Comparison of ENCODE assay signal across 8 cellular contexts in genomic region chr1:153922076-153922837, GRCh38. TPM values are rescaled to one million over a fixed set of nuclear protein-coding genes. Genes with fewer than 3 reads are reported as not detected.
DNase-seq lines count a peak whose midpoint lies in the region; ATAC-seq, FAIRE-seq and TF ChIP-seq lines count a peak whose summit lies in the region.

No MANE protein-coding gene starts in this region.

- no peak for FAIRE-seq in RCC 7860 (lab: Jason Lieb, UNC)

- no peaks in the 10 kb centered on the region for H3K9me3 ChIP-seq in DOHH2 (ENCODE audit: control insufficient read depth, insufficient read depth, low read length)
- H3K9me3 ChIP-seq in adrenal gland (replicated peaks in 1 of 3), result no peaks in the 10 kb centered on the region

- peaks cover 32% of the 10 kb centered on the region for H4K20me1 ChIP-seq in DOHH2 (ENCODE audit: control insufficient read depth, insufficient read depth, low read depth, low read length)

- whole genome bisulfite sequencing in adrenal gland, 4 donors, result 0 to 2% (median 1%) methylated on average over 29 to 56 of the region's 68 CpGs

- peak; percentile 35 for TF ChIP-seq CTCF in DOHH2 (IDR thresholded peaks at IDR 0.05; ENCODE audit: low read depth, low read length, poor library complexity, severe bottlenecking)
- peak in 1 of 6 experiments; percentile 10 for TF ChIP-seq CTCF in adrenal gland (IDR thresholded peaks at IDR 0.05)

- peak overlapping the region; percentile 93 for H3K4me3 ChIP-seq in DOHH2 (ENCODE audit: low read length)
- H3K4me3 ChIP-seq in adrenal gland, result peak overlapping the region in 3 of 4 donors; percentile 42 to 93 (median 69)

- intact Hi-C loops in adrenal gland (cut with DNase I), result loop anchor here in 1 of 2 donors (5.0 kb wide), 1 partner anchor 100 kb away; no protein-coding TSS in a partner anchor

- peak overlapping the region; percentile 94 for H3K4me2 ChIP-seq in DOHH2 (ENCODE audit: low read length)

- ATAC-seq in GM19324 (IDR thresholded peaks at IDR 0.05; ENCODE audit: low FRiP score, unreplicated experiment) (peak; percentile 37), HG03378 (IDR thresholded peaks at IDR 0.05; ENCODE audit: unreplicated experiment) (peak; percentile 3)

- peaks cover 65% of the 10 kb centered on the region for H3K79me2 ChIP-seq in DOHH2 (ENCODE audit: control insufficient read depth, low read length)

- peaks cover 14% of the 10 kb centered on the region for H3F3A ChIP-seq in DOHH2 (ENCODE audit: control insufficient read depth, insufficient read depth)

- H3K36me3 ChIP-seq in DOHH2 (ENCODE audit: control insufficient read depth, low read length) (peaks cover 47% of the 10 kb centered on the region), adrenal gland (replicated peaks in 1 of 2) (no peaks in the 10 kb centered on the region)

- H3K9me2 ChIP-seq in DOHH2 (replicated peaks; ENCODE audit: control insufficient read depth, low read length), result no peaks in the 10 kb centered on the region

- H3K27me3 ChIP-seq in DOHH2 (ENCODE audit: control insufficient read depth, low read length) (no peaks in the 10 kb centered on the region), adrenal gland (no peaks in the 10 kb centered on the region)

- peak; percentile 15 for DNase-seq in RCC 7860 (ENCODE audit: low spot score)
- DNase-seq in adrenal gland, result peak in 5 of 7 donors; percentile 35 to 62 (median 49)
- DNase-seq in iPS-NIHi11 (ENCODE audit: low spot score), result peak; percentile 79
- DNase-seq in stimulated activated CD4-positive, alpha-beta T cell treated with anti-CD3 and anti-CD28 coated beads, Interleukin-12 subunit alpha, Interleukin-12 subunit beta, amount 100 ng/mL, for 4 hours, result peak; percentile 68
- no peak for DNase-seq in effector CD4-positive, alpha-beta T cell

- H3K27ac ChIP-seq in DOHH2 (ENCODE audit: low read depth, low read length) (peak overlapping the region; percentile 91), adrenal gland (peak overlapping the region in 4 of 5 donors; percentile 67 to 92 (median 80))

- TF ChIP-seq POLR2A in adrenal gland (IDR thresholded peaks at IDR 0.05), result no peak

- H3K4me1 ChIP-seq in DOHH2 (ENCODE audit: control insufficient read depth, low read length), result peaks cover 41% of the 10 kb centered on the region
- H3K4me1 ChIP-seq in adrenal gland (replicated peaks in 1 of 2), result peaks cover 23 to 41% of the 10 kb centered on the region in 2 donors

RNA-seq across cellular contexts. Expression of gene GATAD2B, which starts 0.5 kb away (rescaled TPM):
- total RNA-seq in adrenal gland, result 10 to 100 TPM in 7 of 8 donors, 1 to 10 TPM in 1; 7.3 to 43.3 (median 25.9) TPM
- 10 to 100 TPM in 1 of 3 donors, 1 to 10 TPM in 2; 3.0 to 14.2 (median 6.6) TPM for polyA plus RNA-seq in adrenal gland

RNA-seq across cellular contexts. Expression of gene DENND4B, which starts 24.3 kb away (rescaled TPM):
- total RNA-seq in adrenal gland, result 10 to 100 TPM; 22.5 to 72.5 (median 36.7) TPM
- polyA plus RNA-seq in adrenal gland, result 100 to 1,000 TPM in 1 of 3 donors, 10 to 100 TPM in 2; 14.4 to 110 (median 63.7) TPM

RNA-seq across cellular contexts. Expression of gene CRTC2, which starts 36.2 kb away (rescaled TPM):
- 10 to 100 TPM; 15.3 to 53.6 (median 31.8) TPM for total RNA-seq in adrenal gland
- polyA plus RNA-seq in adrenal gland, result 100 to 1,000 TPM in 1 of 3 donors, 10 to 100 TPM in 2; 27.1 to 138 (median 75.0) TPM

RNA-seq across cellular contexts. Expression of gene SLC39A1, which starts 41.1 kb away (rescaled TPM):
- total RNA-seq in adrenal gland, result 100 to 1,000 TPM in 7 of 8 donors, 10 to 100 TPM in 1; 96.5 to 173 (median 118) TPM
- polyA plus RNA-seq in adrenal gland, result 10 to 100 TPM; 29.1 to 85.1 (median 63.9) TPM

RNA-seq across cellular contexts. Expression of gene CREB3L4, which starts 45.4 kb away (rescaled TPM):
- total RNA-seq in adrenal gland, result 10 to 100 TPM in 7 of 8 donors, 1 to 10 TPM in 1; 5.1 to 16.7 (median 15.0) TPM
- 10 to 100 TPM in 2 of 3 donors, 1 to 10 TPM in 1; 6.3 to 21.8 (median 19.0) TPM for polyA plus RNA-seq in adrenal gland
